Comparison of ENCODE assay signal across 7 cellular contexts in the genomic region with DNA sequence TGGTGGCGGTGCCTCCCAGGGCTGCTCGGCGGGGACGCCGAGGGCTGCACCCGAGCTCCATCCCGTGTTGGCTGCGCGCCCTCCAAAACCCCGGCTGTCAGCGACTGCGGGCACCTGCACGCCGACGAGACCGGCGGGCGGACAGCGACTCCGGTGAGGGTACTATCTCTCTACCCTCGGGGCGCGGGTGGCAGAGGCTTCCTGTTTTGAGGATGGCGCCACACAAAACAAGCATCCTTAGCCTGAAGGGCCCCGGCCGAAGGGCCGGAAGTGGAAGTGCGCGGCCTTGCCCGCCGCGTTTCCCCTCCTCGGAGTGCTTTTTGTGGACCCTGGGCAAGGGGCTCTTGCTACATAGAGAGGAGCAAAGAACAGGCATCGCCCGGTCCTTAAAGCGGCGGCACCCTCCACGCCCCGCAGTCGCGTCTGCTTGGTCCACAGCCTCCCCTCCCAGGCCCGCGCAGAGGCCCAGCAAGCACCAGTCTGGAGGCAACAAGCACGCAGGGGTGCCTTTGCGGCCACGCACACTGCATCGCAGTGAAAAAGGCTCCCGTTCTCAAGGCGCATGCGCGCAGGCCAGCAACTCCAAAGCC. TPM values are rescaled to one million over a fixed set of nuclear protein-coding genes. Genes with fewer than 3 reads are reported as not detected.
A peak's percentile ranks its signal among the peaks of the same experiment; 100 is the strongest.
DNase-seq lines count a peak whose midpoint lies in the region; ATAC-seq, FAIRE-seq and TF ChIP-seq lines count a peak whose summit lies in the region.

No MANE protein-coding gene starts in this region.

- no peak for TF ChIP-seq CTCF in cardiac fibroblast (IDR thresholded peaks at IDR 0.05; ENCODE audit: low read depth, low read length)

- FAIRE-seq in GM12891 (lab: Jason Lieb, UNC): peak; percentile 99

- peak overlapping the region; percentile 73 for H3K4me3 ChIP-seq in Jurkat, Clone E6-1 (ENCODE audit: low read length)
- peak overlapping the region; percentile 69 to 71 for H3K4me3 ChIP-seq in cardiac fibroblast (replicated peaks in 1 of 2; ENCODE audit: low read depth in 2 of 2, low read length in 2 of 2)

- DNase-seq in GM12891 (ENCODE audit: insufficient read length, low spot score) (peak; percentile 47), SKM-1 treated with dmso at 0.1 percent for 144 hours (lab: John Stamatoyannopoulos, UW; ENCODE audit: unreplicated experiment) (peak; percentile 94), cardiac fibroblast (ENCODE audit: low read depth in 2 of 2) (no peak), left colon (peak; percentile 62 to 73)
- no peak for DNase-seq in Jurkat, Clone E6-1 (ENCODE audit: low read depth, low spot score)
- peak; percentile 48 to 56 for DNase-seq in stimulated activated CD4-positive, alpha-beta T cell treated with anti-CD3 and anti-CD28 coated beads, Interleukin-4, amount 100 ng/mL, for 4 hours

- intact Hi-C loops in left colon (cut with DNase I, micrococcal nuclease): no loop called here

- TF ChIP-seq POLR2A in GM12891 (IDR thresholded peaks at IDR 0.05; ENCODE audit: low read depth, low read length): peak; percentile 94

- ATAC-seq in GM21825 (IDR thresholded peaks at IDR 0.05; ENCODE audit: unreplicated experiment) (peak; percentile 33), left colon (peak; percentile 40)

TF ChIP-seq in GM12891, 5 proteins besides CTCF, POLR2A, EP300 and RAD21:
- TF ChIP-seq TAF1 (IDR thresholded peaks at IDR 0.05; ENCODE audit: low read depth, low read length) (peak; percentile 56), PAX5 (IDR thresholded peaks at IDR 0.05; ENCODE audit: insufficient read depth, low read length, severe bottlenecking) (no peak), POU2F2 (IDR thresholded peaks at IDR 0.05; ENCODE audit: low read depth, low read length) (0 out of 2 replicates have a peak, but pooled peaks have one; percentile 51), POLR2AphosphoS5 (IDR thresholded peaks at IDR 0.05; ENCODE audit: low read depth, low read length) (peak; percentile 91), SPI1 (IDR thresholded peaks at IDR 0.05; ENCODE audit: low read depth, low read length) (0 out of 2 replicates have a peak, but pooled peaks have one; percentile 14)

RNA-seq across cellular contexts. Expression of a gene that starts 0.6 kb away (rescaled TPM):
- polyA plus RNA-seq in GM12891 (2012; ENCODE audit: low read depth, missing spikeins): 10.4 TPM
- polyA plus RNA-seq in Jurkat, Clone E6-1 (2012; ENCODE audit: insufficient read depth, insufficient read length): 24.8 TPM
- total RNA-seq in left colon: 10 to 100 TPM; 39.9 to 44.8 TPM

Comparison
In these comparisons a context has a peak if more than half of its experiments do, and no peak if none do; other contexts are left out.
1. DNase-seq: peak in GM12891 (single experiment), SKM-1 treated with dmso at 0.1 percent for 144 hours (single experiment), left colon (2 of 2) and stimulated activated CD4-positive, alpha-beta T cell treated with anti-CD3 and anti-CD28 coated beads, Interleukin-4, amount 100 ng/mL, for 4 hours (2 of 2); none in Jurkat, Clone E6-1 (single experiment) and cardiac fibroblast (0 of 2).